In genomic region chr2:162022290-162022945, GRCh38 we compare ENCODE assay signal across 17 cellular contexts. TPM values are rescaled to one million over a fixed set of nuclear protein-coding genes. Genes with fewer than 3 reads are reported as not detected.
A peak's percentile ranks its signal among the peaks of the same experiment; 100 is the strongest.
DNase-seq lines count a peak whose midpoint lies in the region; ATAC-seq lines count a peak whose summit lies in the region.
"Had no signal": no experiment of that assay in that cellular context is flagged by ENCODE, and none has a peak within 500 bp of the region (broad histone marks: within the 10 kb centered on the region; RNA-seq: fewer than 3 reads in every experiment).

No MANE protein-coding gene starts in this region.

- H3K27me3 Mint-ChIP-seq in activated naive CD8-positive, alpha-beta T cell treated with anti-CD3 and anti-CD28 coated beads, Interleukin-2, amount 10 ng/mL, durations not matched to agents 7 days and 5 days: no peaks in the 10 kb centered on the region
- H3K27me3 Mint-ChIP-seq: stimulated activated naive CD8-positive, alpha-beta T cell treated with anti-CD3 and anti-CD28 coated beads, Interleukin-15, Interleukin-2, amounts not matched to agents 100 ng/mL and 50 ng/mL, for 24 hours had no signal

- in situ Hi-C loops in ACHN (cut with HindIII; ENCODE audit: low pct_ligation_motif_present, low pct_unique_long_range_greater_than_20kb, low sequenced_read_pairs): no loop called here

- peaks cover 38% of the 10 kb centered on the region for H3K4me1 Mint-ChIP-seq in activated naive CD8-positive, alpha-beta T cell treated with anti-CD3 and anti-CD28 coated beads, Interleukin-2, amount 10 ng/mL, durations not matched to agents 7 days and 5 days
- H3K4me1 Mint-ChIP-seq: memory B cell had no signal

- peaks cover 84% of the 10 kb centered on the region for H3K36me3 Mint-ChIP-seq in activated naive CD8-positive, alpha-beta T cell treated with anti-CD3 and anti-CD28 coated beads, Interleukin-2, amount 10 ng/mL, durations not matched to agents 7 days and 5 days
- H3K36me3 Mint-ChIP-seq: memory B cell had no signal

- DNase-seq in ACHN (peak; percentile 82), ELR (ENCODE audit: low read depth) (peak; percentile 43), hepatic stellate cell (ENCODE audit: low spot score) (peak; percentile 31), DMS53 (lab: John Stamatoyannopoulos, UW) (no peak)
- no peak for DNase-seq in activated naive CD8-positive, alpha-beta T cell treated with anti-CD3 and anti-CD28 coated beads, Interleukin-2, amount 10 ng/mL, durations not matched to agents 7 days and 5 days
- no peak for DNase-seq in central memory CD4-positive, alpha-beta T cell
- no peak for DNase-seq in NK-92 treated with Interleukin-12 subunit alpha and Interleukin-12 subunit beta, amount 100 ng/mL, for 24 hours (lab: John Stamatoyannopoulos, UW)
- DNase-seq: activated effector memory CD4-positive, alpha-beta T cell treated with Interleukin-2 at 50 U/mL for 16 hours; glutamatergic neuron; NCI-H524; SIG-M5; stimulated activated CD4-positive, alpha-beta T cell treated with anti-CD3 and anti-CD28 coated beads, Interleukin-4, amount 100 ng/mL, for 24 hours had no signal

- POLR2A ChIA-PET in activated naive CD8-positive, alpha-beta T cell treated with anti-CD3 and anti-CD28 coated beads, Interleukin-2, amount 10 ng/mL, durations not matched to agents 7 days and 5 days (lab: Charles Lee): interaction anchor here (1.0 kb wide), 1 partner anchor 9 kb away, joined by 6 read pairs; no protein-coding TSS in a partner anchor

- no peak overlapping the region for H3K4me3 Mint-ChIP-seq in activated naive CD8-positive, alpha-beta T cell treated with anti-CD3 and anti-CD28 coated beads, Interleukin-2, amount 10 ng/mL, durations not matched to agents 7 days and 5 days
- H3K4me3 Mint-ChIP-seq: dendritic cell treated with granulocyte-macrophage colony-stimulating factor and Interleukin-4, amounts not matched to agents 40 ng/mL and 50 ng/mL, for 4 days; memory B cell; stimulated activated naive CD8-positive, alpha-beta T cell treated with anti-CD3 and anti-CD28 coated beads, Interleukin-15, Interleukin-2, amounts not matched to agents 100 ng/mL and 50 ng/mL, for 24 hours had no signal

- ATAC-seq in activated naive CD8-positive, alpha-beta T cell treated with anti-CD3 and anti-CD28 coated beads, Interleukin-2, amount 10 ng/mL, durations not matched to agents 7 days and 5 days (ENCODE audit: low read depth): no peak
- ATAC-seq in HG03097 (IDR thresholded peaks at IDR 0.05; ENCODE audit: low FRiP score, unreplicated experiment): no peak

- H3K9me3 Mint-ChIP-seq in activated naive CD8-positive, alpha-beta T cell treated with anti-CD3 and anti-CD28 coated beads, Interleukin-2, amount 10 ng/mL, durations not matched to agents 7 days and 5 days: no peaks in the 10 kb centered on the region
- H3K9me3 Mint-ChIP-seq: dendritic cell treated with granulocyte-macrophage colony-stimulating factor and Interleukin-4, amounts not matched to agents 40 ng/mL and 50 ng/mL, for 4 days; memory B cell; stimulated activated naive CD8-positive, alpha-beta T cell treated with anti-CD3 and anti-CD28 coated beads, Interleukin-15, Interleukin-2, amounts not matched to agents 100 ng/mL and 50 ng/mL, for 24 hours had no signal

- H3K27ac Mint-ChIP-seq in activated naive CD8-positive, alpha-beta T cell treated with anti-CD3 and anti-CD28 coated beads, Interleukin-2, amount 10 ng/mL, durations not matched to agents 7 days and 5 days: peak overlapping the region; percentile 3
- H3K27ac Mint-ChIP-seq: dendritic cell treated with granulocyte-macrophage colony-stimulating factor and Interleukin-4, amounts not matched to agents 40 ng/mL and 50 ng/mL, for 4 days; memory B cell; progenitor cell of endocrine pancreas; stimulated activated naive CD8-positive, alpha-beta T cell treated with anti-CD3 and anti-CD28 coated beads, Interleukin-15, Interleukin-2, amounts not matched to agents 100 ng/mL and 50 ng/mL, for 24 hours had no signal

RNA-seq across cellular contexts. Expression of gene DPP4, which starts 51.6 kb away (rescaled TPM):
- 100 to 1,000 TPM; 101 to 107 TPM for total RNA-seq in activated naive CD8-positive, alpha-beta T cell treated with anti-CD3 and anti-CD28 coated beads, Interleukin-2, amount 10 ng/mL, durations not matched to agents 7 days and 5 days

Comparison
In these comparisons a context has a peak if more than half of its experiments do, and no peak if none do; other contexts are left out.
1. DNase-seq: peak in ACHN (single experiment), ELR (single experiment) and hepatic stellate cell (single experiment); none in activated naive CD8-positive, alpha-beta T cell treated with anti-CD3 and anti-CD28 coated beads, Interleukin-2, amount 10 ng/mL, durations not matched to agents 7 days and 5 days (single experiment), DMS53 (single experiment), central memory CD4-positive, alpha-beta T cell (single experiment) and NK-92 treated with Interleukin-12 subunit alpha and Interleukin-12 subunit beta, amount 100 ng/mL, for 24 hours (single experiment).